ENCODE assay signal across 18 cellular contexts in genomic region chr11:116581349-116581748, GRCh38.
"Had no signal": no experiment of that assay in that cellular context is flagged by ENCODE, and none has a peak within 500 bp of the region (broad histone marks: within the 10 kb centered on the region; RNA-seq: fewer than 3 reads in every experiment).

No MANE protein-coding gene starts in this region.

- H3K9me3 Mint-ChIP-seq: activated naive CD4-positive, alpha-beta T cell treated with anti-CD3 and anti-CD28 coated beads, Interleukin-2, amount 50 U/mL, for 24 hours; immature natural killer cell; natural killer cell treated with Interleukin-12 subunit alpha and Interleukin-12 subunit beta and Interleukin-15 and Interleukin-18, amount 100 ng/mL, for 72 hours had no signal

- H3K36me3 Mint-ChIP-seq: activated naive CD4-positive, alpha-beta T cell treated with anti-CD3 and anti-CD28 coated beads, Interleukin-2, amount 50 U/mL, for 24 hours; immature natural killer cell; natural killer cell treated with Interleukin-12 subunit alpha and Interleukin-12 subunit beta and Interleukin-15 and Interleukin-18, amount 100 ng/mL, for 72 hours had no signal

- DNase-seq: activated CD4-positive, alpha-beta T cell treated with anti-CD3 and anti-CD28 coated beads for 1 hour; activated CD4-positive, alpha-beta T cell treated with anti-CD3 and anti-CD28 coated beads, Interleukin-2, amount 50 U/mL, for 4 hours; activated effector memory CD4-positive, alpha-beta T cell treated with Interleukin-2 at 50 U/mL for 16 hours; activated T-cell treated with anti-CD3 and anti-CD28 coated beads, Interleukin-2, amount 50 U/mL, for 1 hour; adrenal gland; immature natural killer cell; psoas muscle; small intestine; stimulated activated CD4-positive, alpha-beta T cell treated with anti-CD3 and anti-CD28 coated beads, Interleukin-4, amount 100 ng/mL, for 4 hours; stimulated activated CD8-positive, alpha-beta memory T cell treated with anti-CD3 and anti-CD28 coated beads, Interleukin-4, amount 100 ng/mL, for 48 hours; stimulated activated naive CD4-positive, alpha-beta T cell treated with Interleukin-2 at 50 U/mL for 16 hours; T1000 had no signal

- H3K27me3 ChIP-seq: vagina had no signal

- H3K27ac Mint-ChIP-seq: activated naive CD4-positive, alpha-beta T cell treated with anti-CD3 and anti-CD28 coated beads, Interleukin-2, amount 50 U/mL, for 24 hours; immature natural killer cell; natural killer cell treated with Interleukin-12 subunit alpha and Interleukin-12 subunit beta and Interleukin-15 and Interleukin-18, amount 100 ng/mL, for 72 hours had no signal

- H3K4me1 Mint-ChIP-seq: activated naive CD4-positive, alpha-beta T cell treated with anti-CD3 and anti-CD28 coated beads, Interleukin-2, amount 50 U/mL, for 24 hours; immature natural killer cell had no signal

- H3K4me1 ChIP-seq: adrenal gland, psoas muscle had no signal

- H3K9me3 ChIP-seq: adrenal gland, psoas muscle, vagina had no signal

- ATAC-seq: esophagus mucosa; natural killer cell treated with Interleukin-12 subunit alpha and Interleukin-12 subunit beta and Interleukin-15 and Interleukin-18, amount 100 ng/mL, for 72 hours; psoas muscle had no signal

- H3K4me3 Mint-ChIP-seq: activated naive CD4-positive, alpha-beta T cell treated with anti-CD3 and anti-CD28 coated beads, Interleukin-2, amount 50 U/mL, for 24 hours; immature natural killer cell; natural killer cell treated with Interleukin-12 subunit alpha and Interleukin-12 subunit beta and Interleukin-15 and Interleukin-18, amount 100 ng/mL, for 72 hours had no signal

- H3K27ac ChIP-seq: adrenal gland, cardiac muscle cell, psoas muscle, tibial nerve, vagina had no signal

- H3K4me3 ChIP-seq: adrenal gland, tibial nerve, vagina had no signal

- H3K36me3 ChIP-seq: adrenal gland, cardiac muscle cell, tibial nerve, vagina had no signal
